8 cellular contexts compared by ENCODE assay signal in the genomic region with DNA sequence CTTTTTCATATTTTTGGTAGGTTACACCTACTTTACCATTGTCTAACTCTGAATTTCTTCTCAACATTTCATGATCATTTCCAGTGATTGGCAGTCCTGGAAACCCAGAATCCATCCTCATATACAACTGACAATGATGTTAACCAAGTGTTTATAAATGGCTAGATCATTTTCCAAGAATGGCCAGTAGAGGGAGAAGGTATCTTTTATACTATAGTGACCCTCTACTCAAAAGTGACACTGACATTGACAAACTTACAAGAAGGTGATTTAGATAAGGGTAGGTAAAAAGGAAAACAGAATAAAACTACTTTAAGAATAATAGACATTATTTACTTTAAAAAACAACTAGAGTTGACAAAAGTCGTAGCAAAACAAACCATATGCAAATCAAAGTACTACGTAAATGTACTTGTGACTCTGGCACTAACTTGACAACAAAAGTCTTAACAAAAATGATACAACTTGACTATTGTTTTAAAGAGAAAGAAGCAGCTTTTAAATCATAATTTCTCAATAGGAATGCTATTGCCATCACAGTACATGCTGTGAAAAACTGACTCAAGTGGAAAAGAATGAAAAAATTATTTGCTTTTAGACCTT.
A peak's percentile ranks its signal among the peaks of the same experiment; 100 is the strongest.
DNase-seq lines count a peak whose midpoint lies in the region; ATAC-seq and TF ChIP-seq lines count a peak whose summit lies in the region.

No MANE protein-coding gene starts in this region.

- peak; percentile 51; the same call in 1 of the 2 replicates for ATAC-seq in IMR-90 (ENCODE audit: low read depth)

- no peaks in the 10 kb centered on the region for H3K9me3 Mint-ChIP-seq in mesothelial cell of epicardium

- no CpG with 5 or more reads among the region's 2 CpGs for WGBS in IMR-90 (ENCODE audit: extremely low coverage in 2 of 2, insufficient read length in 1 of 2), 2 experiments

- no peaks in the 10 kb centered on the region for H3K4me1 ChIP-seq in IMR-90 (ENCODE audit: control insufficient read depth, insufficient read depth, low read length)

- H3K27me3 Mint-ChIP-seq in mesothelial cell of epicardium (ENCODE audit: low read depth) = no peaks in the 10 kb centered on the region

- no peaks in the 10 kb centered on the region for H3K79me1 ChIP-seq in IMR-90 (ENCODE audit: low read depth in 1 of 2, low read length in 2 of 2)

- intact Hi-C loops in IMR-90 (cut with micrococcal nuclease) = no loop called here

- no peak overlapping the region for H2AFZ ChIP-seq in IMR-90 (replicated peaks; ENCODE audit: low read length, poor library complexity)

- no peak overlapping the region for H3K4me3 ChIP-seq in GM12864 (ENCODE audit: low read depth, low read length)
- H3K4me3 ChIP-seq in IMR-90 (ENCODE audit: insufficient read depth, low read depth, low read length) = no peak overlapping the region
- H3K4me3 ChIP-seq in astrocyte of the cerebellum (ENCODE audit: low read depth, low read length) = no peak overlapping the region

- H3K27ac ChIP-seq in IMR-90 (ENCODE audit: insufficient read depth, low read length) (no peak overlapping the region), substantia nigra (ENCODE audit: low read depth, low read length, poor library complexity, severe bottlenecking) (no peak overlapping the region)

- no peak overlapping the region for H3K4ac ChIP-seq in IMR-90 (ENCODE audit: low read depth, low read length)

- peaks cover 30% of the 10 kb centered on the region for H3K36me3 Mint-ChIP-seq in mesothelial cell of epicardium

- no peak overlapping the region for H2BK5ac ChIP-seq in IMR-90 (ENCODE audit: low read depth, low read length, poor library complexity, severe bottlenecking)

- H2BK120ac ChIP-seq in IMR-90 (ENCODE audit: low read depth, low read length) = no peak overlapping the region

- H2BK15ac ChIP-seq in IMR-90 (ENCODE audit: low read depth, low read length) = no peak overlapping the region

- no peaks in the 10 kb centered on the region for H3K36me3 ChIP-seq in IMR-90 (ENCODE audit: control insufficient read depth, insufficient read depth, low read length)

- BruUV-seq in IMR-90 (replicated peaks; lab: Mats Ljungman, UMichigan) = no TSS peak

- no peak overlapping the region for H3K18ac ChIP-seq in IMR-90 (ENCODE audit: low read depth, low read length)

- H3K4me2 ChIP-seq in IMR-90 (ENCODE audit: low read depth, low read length) = no peak overlapping the region

- in situ Hi-C loops in IMR-90 (cut with MboI; ENCODE audit: low sequenced_read_pairs) = no loop called here
- in situ Hi-C loops in astrocyte of the cerebellum (cut with HindIII; ENCODE audit: low sequenced_read_pairs) = no loop called here

- H3K14ac ChIP-seq in IMR-90 (replicated peaks; ENCODE audit: low read depth, low read length) = no peak overlapping the region

- H4K8ac ChIP-seq in IMR-90 (ENCODE audit: low read depth in 2 of 2, low read length in 2 of 2) = no peak overlapping the region

- H3K23ac ChIP-seq in IMR-90 (ENCODE audit: low read depth, low read length) = no peak overlapping the region

- no peak overlapping the region for H3K56ac ChIP-seq in IMR-90 (ENCODE audit: extremely low read depth, insufficient read depth, low read length)

- DNase-seq in GM12864 (ENCODE audit: low read depth) (no peak), IMR-90 (no peak), astrocyte of the cerebellum (ENCODE audit: low read depth) (no peak), mesothelial cell of epicardium (ENCODE audit: low spot score in 2 of 2, unreplicated experiment in 2 of 2) (no peak), AG08395 (ENCODE audit: low spot score) (no peak), GM20000 (ENCODE audit: low spot score) (no peak), substantia nigra (lab: John Stamatoyannopoulos, UW) (no peak)
- no peak for DNase-seq in activated CD4-positive, alpha-beta T cell treated with anti-CD3 and anti-CD28 coated beads for 1 hour

- H3K4me3 Mint-ChIP-seq in mesothelial cell of epicardium = no peak overlapping the region

- no peak overlapping the region for H2AK5ac ChIP-seq in IMR-90 (ENCODE audit: low read depth, low read length)

- TF ChIP-seq CTCF in GM12864 (IDR thresholded peaks at IDR 0.05; ENCODE audit: low read depth, low read length, missing control alignments) = peak; percentile 44
- TF ChIP-seq CTCF in IMR-90 (conservative IDR thresholded peaks at IDR 0.05; ENCODE audit: low read depth, low read length) = peak; percentile 40
- peak; percentile 43 for TF ChIP-seq CTCF in astrocyte of the cerebellum (IDR thresholded peaks at IDR 0.05; ENCODE audit: low read depth, low read length, missing control alignments)
- peak; percentile 65 for TF ChIP-seq CTCF in mesothelial cell of epicardium (IDR thresholded peaks at IDR 0.05; ENCODE audit: unreplicated experiment)
- TF ChIP-seq CTCF in GM20000 (IDR thresholded peaks at IDR 0.05; ENCODE audit: extremely low read depth, missing control alignments) = no peak

- no peak for TF ChIP-seq POLR2A in IMR-90 (IDR thresholded peaks at IDR 0.05; ENCODE audit: low read depth, low read length)

- H3K9me3 ChIP-seq in IMR-90 (ENCODE audit: control insufficient read depth, insufficient read depth, low read length) = no peaks in the 10 kb centered on the region

- dilution Hi-C loops in IMR-90 (cut with HindIII; ENCODE audit: low sequenced_read_pairs, unreplicated experiment) = no loop called here

- H3K4me1 Mint-ChIP-seq in mesothelial cell of epicardium = peaks cover 35% of the 10 kb centered on the region

- POLR2A ChIA-PET in IMR-90 (lab: Charles Lee; ENCODE audit: unreplicated experiment) = no interaction called here

- no peaks in the 10 kb centered on the region for H4K20me1 ChIP-seq in IMR-90 (ENCODE audit: insufficient read depth, low read length)

- no peak overlapping the region for H4K5ac ChIP-seq in IMR-90 (ENCODE audit: low read depth, low read length)

- H2AK9ac ChIP-seq in IMR-90 (replicated peaks; ENCODE audit: low read depth, low read length, poor library complexity) = no peak overlapping the region

- H2BK20ac ChIP-seq in IMR-90 (ENCODE audit: low read depth, low read length) = no peak overlapping the region

- no peak for TF ChIP-seq RAD21 in IMR-90 (IDR thresholded peaks at IDR 0.05; ENCODE audit: low read length)

- no peak overlapping the region for H3K9ac ChIP-seq in IMR-90 (ENCODE audit: low read depth, low read length)

- no peaks in the 10 kb centered on the region for H3K27me3 ChIP-seq in IMR-90 (ENCODE audit: control insufficient read depth, insufficient read depth, low read length)

- no peak overlapping the region for H4K91ac ChIP-seq in IMR-90 (ENCODE audit: insufficient read depth, low read depth, low read length)

- no peaks in the 10 kb centered on the region for H3K9me1 ChIP-seq in IMR-90 (ENCODE audit: insufficient read depth, low read length)

- no peak overlapping the region for H3K27ac Mint-ChIP-seq in mesothelial cell of epicardium

- CTCF ChIA-PET in IMR-90 (lab: Yijun Ruan, JAX) = no interaction called here

TF ChIP-seq in IMR-90, 13 proteins besides CTCF, POLR2A, EP300 and RAD21:
- TF ChIP-seq, protein P1, sequence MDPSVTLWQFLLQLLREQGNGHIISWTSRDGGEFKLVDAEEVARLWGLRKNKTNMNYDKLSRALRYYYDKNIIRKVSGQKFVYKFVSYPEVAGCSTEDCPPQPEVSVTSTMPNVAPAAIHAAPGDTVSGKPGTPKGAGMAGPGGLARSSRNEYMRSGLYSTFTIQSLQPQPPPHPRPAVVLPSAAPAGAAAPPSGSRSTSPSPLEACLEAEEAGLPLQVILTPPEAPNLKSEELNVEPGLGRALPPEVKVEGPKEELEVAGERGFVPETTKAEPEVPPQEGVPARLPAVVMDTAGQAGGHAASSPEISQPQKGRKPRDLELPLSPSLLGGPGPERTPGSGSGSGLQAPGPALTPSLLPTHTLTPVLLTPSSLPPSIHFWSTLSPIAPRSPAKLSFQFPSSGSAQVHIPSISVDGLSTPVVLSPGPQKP (IDR thresholded peaks at IDR 0.05; ENCODE audit: borderline replicate concordance, low read depth, low read length) = no peak
